Comparison of ENCODE assay signal across 14 cellular contexts in genomic region chr6:107985701-107986100, GRCh38. TPM values are rescaled to one million over a fixed set of nuclear protein-coding genes. Genes with fewer than 3 reads are reported as not detected.
DNase-seq lines count a peak whose midpoint lies in the region; ATAC-seq and TF ChIP-seq lines count a peak whose summit lies in the region.
"Had no signal": no experiment of that assay in that cellular context is flagged by ENCODE, and none has a peak within 500 bp of the region (broad histone marks: within the 10 kb centered on the region; RNA-seq: fewer than 3 reads in every experiment).

No MANE protein-coding gene starts in this region.

- H3K27me3 Mint-ChIP-seq in GM23338 (ENCODE audit: insufficient read depth, low read depth, poor library complexity), result peaks cover 3% of the 10 kb centered on the region

- H2AK5ac ChIP-seq in mesendoderm (ENCODE audit: low read length), result no peak overlapping the region

- H3K36me3 Mint-ChIP-seq in GM23338 (ENCODE audit: low read depth), result peaks cover 7% of the 10 kb centered on the region; the same call in 2 of the 3 replicates
- H3K36me3 Mint-ChIP-seq: CD8-positive, alpha-beta T cell had no signal

- BruUV-seq in mammary epithelial cell (replicated peaks; lab: Mats Ljungman, UMichigan), result no TSS peak

- no peak for ATAC-seq in GM23338
- ATAC-seq: CD8-positive, alpha-beta T cell had no signal

- no peak overlapping the region for H2BK15ac ChIP-seq in mesendoderm (replicated peaks; ENCODE audit: low read depth)

- H3K9me2 ChIP-seq in GM23338 (ENCODE audit: insufficient read depth), result no peaks in the 10 kb centered on the region; the same call in 1 of the 2 replicates

- no peak overlapping the region for H4K5ac ChIP-seq in mesendoderm (ENCODE audit: low read length)

- peaks cover 47% of the 10 kb centered on the region for H3K4me1 Mint-ChIP-seq in GM23338

- H3K9me3 ChIP-seq in mammary epithelial cell (replicated peaks; ENCODE audit: insufficient read depth, low read length) (no peaks in the 10 kb centered on the region), skeletal muscle satellite cell (replicated peaks; ENCODE audit: low read length) (no peaks in the 10 kb centered on the region), SJCRH30 (replicated peaks) (no peaks in the 10 kb centered on the region)

- H4K8ac ChIP-seq in mesendoderm (ENCODE audit: low read depth, low read length), result no peak overlapping the region

- H3K18ac ChIP-seq in mesendoderm (ENCODE audit: low read length), result no peak overlapping the region

- H3K27ac ChIP-seq in GM23338 (ENCODE audit: low read depth) (no peak overlapping the region), mammary epithelial cell (ENCODE audit: insufficient read depth, low read depth, low read length) (no peak overlapping the region), mesendoderm (ENCODE audit: low read depth, low read length) (no peak overlapping the region), SJCRH30 (no peak overlapping the region)
- H3K27ac ChIP-seq: BLaER1 treated with 17β-estradiol and CSF1 and Interleukin-3, amounts not matched to agents 10 nM and 100 nM had no signal

- no peak overlapping the region for H2BK120ac ChIP-seq in mesendoderm (ENCODE audit: low read depth, low read length)

- H3K4ac ChIP-seq in mesendoderm (ENCODE audit: low read depth, low read length), result no peak overlapping the region

- WGBS in mammary epithelial cell (ENCODE audit: low coverage, missing lambda C conversion rate), result 41% methylated on average over 11 of the region's 14 CpGs
- no CpG with 5 or more reads among the region's 14 CpGs for WGBS in mesendoderm (ENCODE audit: extremely low coverage, insufficient coverage, low lambda C conversion rate)

- no peak for TF ChIP-seq CTCF in GM23338 (conservative IDR thresholded peaks at IDR 0.05; ENCODE audit: low read depth in 2 of 2)
- TF ChIP-seq CTCF in mammary epithelial cell (conservative IDR thresholded peaks at IDR 0.05 in 1 of 2, IDR thresholded peaks at IDR 0.05 in 1 of 2; ENCODE audit: extremely low read depth in 1 of 2, insufficient read depth in 1 of 2, low read depth in 1 of 2, low read length in 2 of 2), result no peak

- DNase-seq in GM23338 (ENCODE audit: low spot score) (no peak), mammary epithelial cell (no peak), mesendoderm (no peak), NCI-H82 treated with DMSO at 0.1 percent for 48 hours (lab: John Stamatoyannopoulos, UW; ENCODE audit: unreplicated experiment) (no peak), SJCRH30 (no peak)
- DNase-seq: Calu3; CD8-positive, alpha-beta T cell; DMS79 treated with DMSO at 0.1 percent for 48 hours; GF-D8; GOT3; H9 had no signal

- peaks cover 49% of the 10 kb centered on the region for H3K4me1 ChIP-seq in GM23338 (ENCODE audit: insufficient read depth)
- peaks cover 4% of the 10 kb centered on the region for H3K4me1 ChIP-seq in mammary epithelial cell (ENCODE audit: insufficient read depth, low read length)
- peaks cover 9% of the 10 kb centered on the region for H3K4me1 ChIP-seq in mesendoderm (ENCODE audit: control insufficient read depth, low read depth, low read length)
- H3K4me1 ChIP-seq in skeletal muscle satellite cell (ENCODE audit: control insufficient read depth, insufficient read depth, low read length), result no peaks in the 10 kb centered on the region
- no peaks in the 10 kb centered on the region for H3K4me1 ChIP-seq in SJCRH30

- peaks cover 8% of the 10 kb centered on the region; the same call in 2 of the 3 replicates for H3K9me3 Mint-ChIP-seq in GM23338
- H3K9me3 Mint-ChIP-seq: CD8-positive, alpha-beta T cell had no signal

- H3K9ac ChIP-seq in mammary epithelial cell (ENCODE audit: insufficient read depth, low read length), result no peak overlapping the region
- H3K9ac ChIP-seq in mesendoderm (ENCODE audit: low read length), result no peak overlapping the region
- H3K9ac ChIP-seq in skeletal muscle satellite cell (ENCODE audit: low read depth, low read length), result no peak overlapping the region
- H3K9ac ChIP-seq: BLaER1 treated with 17β-estradiol and CSF1 and Interleukin-3, amounts not matched to agents 10 nM and 100 nM had no signal

- H3K23ac ChIP-seq in mesendoderm (ENCODE audit: low read length), result no peak overlapping the region

- H3K4me3 Mint-ChIP-seq in GM23338, result no peak overlapping the region
- H3K4me3 Mint-ChIP-seq: B cell; CD8-positive, alpha-beta T cell; H9 had no signal

- H4K20me1 ChIP-seq in GM23338 (replicated peaks; ENCODE audit: insufficient read depth) (no peaks in the 10 kb centered on the region), mammary epithelial cell (ENCODE audit: insufficient read depth, low read length) (no peaks in the 10 kb centered on the region)
- H4K20me1 ChIP-seq: BLaER1 treated with 17β-estradiol and CSF1 and Interleukin-3, amounts not matched to agents 10 nM and 100 nM had no signal

- H3K36me3 ChIP-seq in GM23338 (ENCODE audit: insufficient read depth), result no peaks in the 10 kb centered on the region
- no peaks in the 10 kb centered on the region for H3K36me3 ChIP-seq in mammary epithelial cell (ENCODE audit: insufficient read depth, low read length)
- no peaks in the 10 kb centered on the region for H3K36me3 ChIP-seq in mesendoderm (ENCODE audit: control insufficient read depth, insufficient read depth, low read length)
- no peaks in the 10 kb centered on the region for H3K36me3 ChIP-seq in skeletal muscle satellite cell (ENCODE audit: insufficient read depth, low read length)
- H3K36me3 ChIP-seq in SJCRH30, result no peaks in the 10 kb centered on the region
- H3K36me3 ChIP-seq: BLaER1 treated with 17β-estradiol and CSF1 and Interleukin-3, amounts not matched to agents 10 nM and 100 nM had no signal

- H3K4me3 ChIP-seq in GM23338, result no peak overlapping the region
- H3K4me3 ChIP-seq in mammary epithelial cell (replicated peaks in 1 of 3; ENCODE audit: insufficient read depth in 1 of 3, low read depth in 2 of 3, low read length in 3 of 3), result no peak overlapping the region
- H3K4me3 ChIP-seq in mesendoderm (ENCODE audit: low read length), result no peak overlapping the region
- H3K4me3 ChIP-seq in skeletal muscle satellite cell (ENCODE audit: low read length), result peak overlapping the region; percentile 54
- no peak overlapping the region for H3K4me3 ChIP-seq in SJCRH30
- H3K4me3 ChIP-seq: BLaER1 treated with 17β-estradiol and CSF1 and Interleukin-3, amounts not matched to agents 10 nM and 100 nM had no signal

- H3K27ac Mint-ChIP-seq in GM23338, result no peak overlapping the region
- H3K27ac Mint-ChIP-seq: B cell; CD8-positive, alpha-beta T cell; H9 had no signal

- dilution Hi-C loops in mammary epithelial cell (cut with HindIII; ENCODE audit: low sequenced_read_pairs), result no loop called here

- intact Hi-C loops in mammary epithelial cell (cut with micrococcal nuclease), result no loop called here

- H3K79me2 ChIP-seq in GM23338 (replicated peaks; ENCODE audit: insufficient read depth) (no peaks in the 10 kb centered on the region), mammary epithelial cell (ENCODE audit: insufficient read depth, low read length) (no peaks in the 10 kb centered on the region), mesendoderm (ENCODE audit: control insufficient read depth, insufficient read depth, low read length) (no peaks in the 10 kb centered on the region)

- H2AFZ ChIP-seq in GM23338 (peak overlapping the region; percentile 60; the same call in 1 of the 2 replicates), mammary epithelial cell (ENCODE audit: low read depth, low read length) (peak overlapping the region; percentile 84)

- in situ Hi-C loops in mammary epithelial cell (cut with MboI; ENCODE audit: low sequenced_read_pairs in 2 of 2), result loop anchor here in 1 of 2 donors (10.0 kb wide), 1 partner anchor 59 kb away; no protein-coding TSS in a partner anchor

- H3K79me1 ChIP-seq in mesendoderm (ENCODE audit: low read length), result no peaks in the 10 kb centered on the region

- peak overlapping the region; percentile 42 for H3K56ac ChIP-seq in mesendoderm (ENCODE audit: low read length)

- peaks cover 4% of the 10 kb centered on the region; the same call in 1 of the 2 replicates for H3F3A ChIP-seq in GM23338 (replicated peaks; ENCODE audit: low read depth)

- H3K4me2 ChIP-seq in GM23338, result no peak overlapping the region
- no peak overlapping the region for H3K4me2 ChIP-seq in mammary epithelial cell (ENCODE audit: insufficient read depth, low read depth, low read length)
- no peak overlapping the region for H3K4me2 ChIP-seq in mesendoderm (ENCODE audit: low read length)
- peak overlapping the region; percentile 76 for H3K4me2 ChIP-seq in skeletal muscle satellite cell (ENCODE audit: low read length)
- H3K4me2 ChIP-seq: BLaER1 treated with 17β-estradiol and CSF1 and Interleukin-3, amounts not matched to agents 10 nM and 100 nM had no signal

- H2BK5ac ChIP-seq in mesendoderm (ENCODE audit: low read length), result no peak overlapping the region

- H3K27me3 ChIP-seq in GM23338 (ENCODE audit: insufficient read depth), result no peaks in the 10 kb centered on the region
- no peaks in the 10 kb centered on the region for H3K27me3 ChIP-seq in mammary epithelial cell (ENCODE audit: insufficient read depth, low read length)
- H3K27me3 ChIP-seq in mesendoderm (ENCODE audit: insufficient read depth, low read length, poor library complexity), result no peaks in the 10 kb centered on the region
- peaks cover 22% of the 10 kb centered on the region for H3K27me3 ChIP-seq in skeletal muscle satellite cell (ENCODE audit: control insufficient read depth, insufficient read depth, low read length)
- H3K27me3 ChIP-seq in SJCRH30, result no peaks in the 10 kb centered on the region
- H3K27me3 ChIP-seq: BLaER1 treated with 17β-estradiol and CSF1 and Interleukin-3, amounts not matched to agents 10 nM and 100 nM had no signal

- CTCF ChIA-PET in mammary epithelial cell (lab: Charles Lee; ENCODE audit: low non-redundant PET), result no interaction called here

RNA-seq across cellular contexts. Expression of gene SEC63, which starts 27.7 kb away (rescaled TPM):
- total RNA-seq in GM23338 (2014; rRNA removed; shearing (Covaris generic)), result 48.2 and 48.5 TPM in 2 replicates
- polyA plus RNA-seq in GM23338 (2016; fragmentation: Nextera tagmentation; extraction: Ambion mirVana), result 103 and 124 TPM in 2 replicates
- 100 to 1,000 TPM in 1 of 2 donors, 10 to 100 TPM in 1; 26.2 to 157 TPM for total RNA-seq in mammary epithelial cell
- polyA plus RNA-seq in mammary epithelial cell, result 22.7 TPM
- 16.2 TPM for polyA minus RNA-seq in mammary epithelial cell
- polyA plus RNA-seq in mesendoderm (2013, experiment 1 of 2), result 58.7 TPM
- 59.4 TPM for polyA plus RNA-seq in mesendoderm (2013, experiment 2 of 2)
- total RNA-seq in skeletal muscle satellite cell (2012; rRNA removed), result 15.9 and 16.2 TPM in 2 replicates
- total RNA-seq in SJCRH30 (2014; rRNA removed; shearing (Covaris generic)), result 19.9 and 25.6 TPM in 2 replicates
